In genomic region chr15:29670266-29670665, GRCh38 we compare ENCODE assay signal across 20 cellular contexts.
A peak's percentile ranks its signal among the peaks of the same experiment; 100 is the strongest.
DNase-seq lines count a peak whose midpoint lies in the region; TF ChIP-seq lines count a peak whose summit lies in the region.
"Had no signal": no experiment of that assay in that cellular context is flagged by ENCODE, and none has a peak within 500 bp of the region (broad histone marks: within the 10 kb centered on the region; RNA-seq: fewer than 3 reads in every experiment).

No MANE protein-coding gene starts in this region.

- no peaks in the 10 kb centered on the region for H3K9me3 ChIP-seq in mammary epithelial cell (replicated peaks; ENCODE audit: insufficient read depth, low read length)
- H3K9me3 ChIP-seq in mucosa of stomach (ENCODE audit: control insufficient read depth, low read length): no peaks in the 10 kb centered on the region

- peaks cover 15% of the 10 kb centered on the region for H3K9me3 Mint-ChIP-seq in type B pancreatic cell
- H3K9me3 Mint-ChIP-seq: activated naive CD8-positive, alpha-beta T cell treated with anti-CD3 and anti-CD28 coated beads, Interleukin-2, amount 50 U/mL, for 24 hours; activated T-helper 1 cell treated with anti-CD3 and anti-CD28 coated beads, Interleukin-12 subunit alpha, Interleukin-12 subunit beta, Interleukin-2, Interleukin-4 antibody, amounts not matched to agents 30 ng/mL and 10 ng/mL and 1 ng/mL, durations not matched to agents 14 hours and 24 hours and 36 hours had no signal

- H3K36me3 ChIP-seq in mammary epithelial cell (ENCODE audit: insufficient read depth, low read length) (no peaks in the 10 kb centered on the region), mucosa of stomach (ENCODE audit: control insufficient read depth, insufficient read depth, low read length) (no peaks in the 10 kb centered on the region)

- in situ Hi-C loops in mammary epithelial cell (cut with MboI; ENCODE audit: low sequenced_read_pairs in 2 of 2): no loop called here

- intact Hi-C loops in mammary epithelial cell (cut with micrococcal nuclease): no loop called here

- CTCF ChIA-PET in mammary epithelial cell (lab: Charles Lee; ENCODE audit: low non-redundant PET): interaction anchor here (0.6 kb wide), 1 partner anchor 203 kb away, joined by 4 read pairs; no protein-coding TSS in a partner anchor

- H3K4me1 ChIP-seq in mammary epithelial cell (ENCODE audit: insufficient read depth, low read length): peaks cover 34% of the 10 kb centered on the region
- peaks cover 33% of the 10 kb centered on the region for H3K4me1 ChIP-seq in mucosa of stomach (ENCODE audit: control insufficient read depth, insufficient read depth, low read length)

- no peak overlapping the region for H3K4me2 ChIP-seq in mammary epithelial cell (ENCODE audit: insufficient read depth, low read depth, low read length)
- H3K4me2 ChIP-seq: KMS-11 had no signal

- peak overlapping the region; percentile 8 for H3K27ac ChIP-seq in mammary epithelial cell (ENCODE audit: insufficient read depth, low read depth, low read length)
- H3K27ac ChIP-seq: 22Rv1, C4-2B, KMS-11 had no signal

- DNase-seq in DMS53 (lab: John Stamatoyannopoulos, UW) (peak; percentile 22), DMS53 treated with DMSO at 0.1 percent for 48 hours (lab: John Stamatoyannopoulos, UW; ENCODE audit: unreplicated experiment) (no peak), mammary epithelial cell (no peak), type B pancreatic cell (ENCODE audit: extremely low spot score, unreplicated experiment) (no peak), NCI-H446 treated with DMSO at 0.1 percent for 48 hours (lab: John Stamatoyannopoulos, UW) (no peak), NCI-H2107 (lab: John Stamatoyannopoulos, UW) (no peak), NOMO-1 treated with DMSO at 0.1 percent for 48 hours (lab: John Stamatoyannopoulos, UW; ENCODE audit: unreplicated experiment) (no peak)
- DNase-seq: activated CD4-positive, CD25-positive, alpha-beta regulatory T cell; activated CD8-positive, alpha-beta memory T cell treated with anti-CD3 and anti-CD28 coated beads for 24 hours; activated naive CD8-positive, alpha-beta T cell treated with anti-CD3 and anti-CD28 coated beads, Interleukin-2, amount 50 U/mL, for 24 hours; central memory CD4-positive, alpha-beta T cell; NCI-H1105; NCI-H2171; stimulated activated CD4-positive, alpha-beta T cell treated with anti-CD3 and anti-CD28 coated beads, Interleukin-4, amount 100 ng/mL, for 24 hours; stimulated activated CD8-positive, alpha-beta memory T cell treated with anti-CD3 and anti-CD28 coated beads, Interleukin-4, amount 100 ng/mL, for 48 hours had no signal

- H2AFZ ChIP-seq in mammary epithelial cell (ENCODE audit: low read depth, low read length): no peak overlapping the region

- TF ChIP-seq CTCF in mammary epithelial cell (conservative IDR thresholded peaks at IDR 0.05 in 1 of 2, IDR thresholded peaks at IDR 0.05 in 1 of 2; ENCODE audit: extremely low read depth in 1 of 2, insufficient read depth in 1 of 2, low read depth in 1 of 2, low read length in 2 of 2): no peak
- TF ChIP-seq CTCF in type B pancreatic cell (conservative IDR thresholded peaks at IDR 0.05): no peak

- H3K27me3 ChIP-seq in mammary epithelial cell (ENCODE audit: insufficient read depth, low read length) (no peaks in the 10 kb centered on the region), mucosa of stomach (ENCODE audit: control insufficient read depth, insufficient read depth, low read length) (no peaks in the 10 kb centered on the region)

- H3K36me3 Mint-ChIP-seq in type B pancreatic cell: peaks cover 5% of the 10 kb centered on the region

- dilution Hi-C loops in mammary epithelial cell (cut with HindIII; ENCODE audit: low sequenced_read_pairs): no loop called here

- no peak overlapping the region for H3K4me3 Mint-ChIP-seq in type B pancreatic cell
- H3K4me3 Mint-ChIP-seq: activated naive CD8-positive, alpha-beta T cell treated with anti-CD3 and anti-CD28 coated beads, Interleukin-2, amount 50 U/mL, for 24 hours; activated T-helper 1 cell treated with anti-CD3 and anti-CD28 coated beads, Interleukin-12 subunit alpha, Interleukin-12 subunit beta, Interleukin-2, Interleukin-4 antibody, amounts not matched to agents 30 ng/mL and 10 ng/mL and 1 ng/mL, durations not matched to agents 14 hours and 24 hours and 36 hours had no signal

- peak overlapping the region; percentile 84 for H3K27ac Mint-ChIP-seq in type B pancreatic cell
- H3K27ac Mint-ChIP-seq: activated naive CD8-positive, alpha-beta T cell treated with anti-CD3 and anti-CD28 coated beads, Interleukin-2, amount 50 U/mL, for 24 hours; activated T-helper 1 cell treated with anti-CD3 and anti-CD28 coated beads, Interleukin-12 subunit alpha, Interleukin-12 subunit beta, Interleukin-2, Interleukin-4 antibody, amounts not matched to agents 30 ng/mL and 10 ng/mL and 1 ng/mL, durations not matched to agents 14 hours and 24 hours and 36 hours had no signal

- no peaks in the 10 kb centered on the region for H3K79me2 ChIP-seq in mammary epithelial cell (ENCODE audit: insufficient read depth, low read length)

- no TSS peak for BruUV-seq in mammary epithelial cell (replicated peaks; lab: Mats Ljungman, UMichigan)

- H4K20me1 ChIP-seq in mammary epithelial cell (ENCODE audit: insufficient read depth, low read length): no peaks in the 10 kb centered on the region

- H3K4me1 Mint-ChIP-seq in type B pancreatic cell (ENCODE audit: unreplicated experiment): peaks cover 29% of the 10 kb centered on the region

- 95% methylated on average over 8 of the region's 8 CpGs for WGBS in mammary epithelial cell (ENCODE audit: low coverage, missing lambda C conversion rate)

- H3K4me3 ChIP-seq in mammary epithelial cell (replicated peaks in 1 of 3; ENCODE audit: insufficient read depth in 1 of 3, low read depth in 2 of 3, low read length in 3 of 3) (no peak overlapping the region), mucosa of stomach (ENCODE audit: low read length) (no peak overlapping the region)

- H3K27me3 Mint-ChIP-seq in type B pancreatic cell: peaks cover 25% of the 10 kb centered on the region

- H3K9ac ChIP-seq in mammary epithelial cell (ENCODE audit: insufficient read depth, low read length) (no peak overlapping the region), mucosa of stomach (ENCODE audit: low read length) (peak overlapping the region; percentile 8)
- H3K9ac ChIP-seq: KMS-11 had no signal
